ENCODE assay signal across 13 cellular contexts in the genomic region with DNA sequence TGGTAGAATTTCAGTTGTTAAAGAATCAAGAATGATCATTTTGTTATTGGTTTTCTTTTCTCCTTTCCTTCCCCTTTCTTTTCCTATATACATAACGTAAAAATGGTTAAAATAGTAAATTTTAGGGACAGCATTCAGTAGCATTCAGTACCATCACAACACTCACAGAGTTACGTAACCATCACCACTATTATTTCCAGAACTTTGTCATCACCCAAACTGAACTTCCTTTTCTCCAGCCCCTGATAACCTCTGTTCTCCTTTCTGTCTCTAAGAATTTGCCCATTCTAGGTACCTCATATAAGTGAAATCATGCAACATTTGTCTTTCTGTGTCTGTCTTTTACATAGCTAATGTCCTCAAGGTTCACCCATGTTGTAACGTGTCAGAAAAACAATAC.
DNase-seq lines count a peak whose midpoint lies in the region; ATAC-seq and TF ChIP-seq lines count a peak whose summit lies in the region.
"Had no signal": no experiment of that assay in that cellular context is flagged by ENCODE, and none has a peak within 500 bp of the region (broad histone marks: within the 10 kb centered on the region; RNA-seq: fewer than 3 reads in every experiment).

No MANE protein-coding gene starts in this region.

- H3K9me3 ChIP-seq in CD4-positive, alpha-beta T cell (ENCODE audit: control insufficient read depth, low read length), result no peaks in the 10 kb centered on the region
- no peaks in the 10 kb centered on the region for H3K9me3 ChIP-seq in heart right ventricle
- H3K9me3 ChIP-seq: SK-N-SH, tibial artery had no signal

- intact Hi-C loops in CD4-positive, alpha-beta T cell (cut with DNase I, micrococcal nuclease), result no loop called here
- intact Hi-C loops in heart right ventricle (cut with DNase I) (no loop called here), sciatic nerve (cut with DNase I) (no loop called here)

- WGBS in heart right ventricle, 2 donors, result 70 to 74% methylated on average over 3 of the region's 3 CpGs

- H3K27me3 Mint-ChIP-seq in CD4-positive, alpha-beta T cell, result no peaks in the 10 kb centered on the region
- H3K27me3 Mint-ChIP-seq: activated CD4-positive, alpha-beta memory T cell treated with anti-CD3 and anti-CD28 coated beads, Interleukin-2, amount 10 ng/mL, durations not matched to agents 7 days and 5 days; activated naive CD8-positive, alpha-beta T cell treated with anti-CD3 and anti-CD28 coated beads, Interleukin-2, amount 10 ng/mL, durations not matched to agents 7 days and 5 days had no signal

- no peak for DNase-seq in CD4-positive, alpha-beta T cell
- DNase-seq in SIG-M5 (lab: John Stamatoyannopoulos, UW) (peak; percentile 35), heart right ventricle (no peak), sciatic nerve (ENCODE audit: low spot score) (no peak), iPS-NIHi11 (ENCODE audit: low spot score) (no peak), NCI-H524 (lab: John Stamatoyannopoulos, UW) (no peak), C1 segment of cervical spinal cord (lab: John Stamatoyannopoulos, UW) (no peak), HuH-7 (ENCODE audit: low spot score) (no peak)
- DNase-seq: activated CD4-positive, alpha-beta memory T cell treated with anti-CD3 and anti-CD28 coated beads, Interleukin-2, amount 10 ng/mL, durations not matched to agents 7 days and 5 days; activated naive CD8-positive, alpha-beta T cell treated with anti-CD3 and anti-CD28 coated beads, Interleukin-2, amount 10 ng/mL, durations not matched to agents 7 days and 5 days; SK-N-SH; tibial artery had no signal

- peak overlapping the region; percentile 56 for H3K27ac Mint-ChIP-seq in CD4-positive, alpha-beta T cell
- H3K27ac Mint-ChIP-seq: activated CD4-positive, alpha-beta memory T cell treated with anti-CD3 and anti-CD28 coated beads, Interleukin-2, amount 10 ng/mL, durations not matched to agents 7 days and 5 days; activated naive CD8-positive, alpha-beta T cell treated with anti-CD3 and anti-CD28 coated beads, Interleukin-2, amount 10 ng/mL, durations not matched to agents 7 days and 5 days had no signal

- POLR2A ChIA-PET in CD4-positive, alpha-beta T cell (lab: Charles Lee), result no interaction called here

- H3K4me3 ChIP-seq in heart right ventricle, result peak overlapping the region in 1 of 10 donors; percentile 34
- H3K4me3 ChIP-seq: tibial artery had no signal

- peaks cover 10 to 91% (median 58%) of the 10 kb centered on the region in 9 donors for H3K4me1 ChIP-seq in heart right ventricle

- ATAC-seq in CD4-positive, alpha-beta T cell (ENCODE audit: poor library complexity), result no peak
- peak in 6 of 8 donors; percentile 20 to 62 (median 50) for ATAC-seq in heart right ventricle
- peak; percentile 68 for ATAC-seq in sciatic nerve
- ATAC-seq: left lobe of liver had no signal

- CTCF ChIA-PET in CD4-positive, alpha-beta T cell (lab: Charles Lee), result interaction anchor here (0.6 kb wide), 1 partner anchor 1131 kb away, joined by 3 read pairs; no protein-coding TSS in a partner anchor

- H3K36me3 Mint-ChIP-seq in CD4-positive, alpha-beta T cell (ENCODE audit: low read depth), result peaks cover 63% of the 10 kb centered on the region

- H3K9me3 Mint-ChIP-seq in CD4-positive, alpha-beta T cell, result no peaks in the 10 kb centered on the region
- H3K9me3 Mint-ChIP-seq: activated CD4-positive, alpha-beta memory T cell treated with anti-CD3 and anti-CD28 coated beads, Interleukin-2, amount 10 ng/mL, durations not matched to agents 7 days and 5 days; activated naive CD8-positive, alpha-beta T cell treated with anti-CD3 and anti-CD28 coated beads, Interleukin-2, amount 10 ng/mL, durations not matched to agents 7 days and 5 days had no signal

- H3K4me1 Mint-ChIP-seq in CD4-positive, alpha-beta T cell (ENCODE audit: low read depth), result peaks cover 65% of the 10 kb centered on the region

- no peak overlapping the region for H3K4me3 Mint-ChIP-seq in CD4-positive, alpha-beta T cell
- H3K4me3 Mint-ChIP-seq: activated CD4-positive, alpha-beta memory T cell treated with anti-CD3 and anti-CD28 coated beads, Interleukin-2, amount 10 ng/mL, durations not matched to agents 7 days and 5 days; activated naive CD8-positive, alpha-beta T cell treated with anti-CD3 and anti-CD28 coated beads, Interleukin-2, amount 10 ng/mL, durations not matched to agents 7 days and 5 days had no signal

- H3K27me3 ChIP-seq in CD4-positive, alpha-beta T cell (ENCODE audit: control insufficient read depth, insufficient read depth, low read length), result no peaks in the 10 kb centered on the region
- H3K27me3 ChIP-seq in heart right ventricle, result no peaks in the 10 kb centered on the region
- H3K27me3 ChIP-seq: tibial artery had no signal

- TF ChIP-seq CTCF in CD4-positive, alpha-beta T cell (IDR thresholded peaks at IDR 0.05), result no peak
- TF ChIP-seq CTCF in heart right ventricle (IDR thresholded peaks at IDR 0.05), result no peak

- H3K36me3 ChIP-seq in heart right ventricle, result peaks cover 0 to 23% (median 0%) of the 10 kb centered on the region in 9 donors
- H3K36me3 ChIP-seq: tibial artery had no signal

- no peak overlapping the region for H3K27ac ChIP-seq in CD4-positive, alpha-beta T cell (ENCODE audit: low read depth, low read length)
- peak overlapping the region in 9 of 10 donors; percentile 14 to 90 (median 56) for H3K27ac ChIP-seq in heart right ventricle
